ENCODE assay signal across 12 cellular contexts in the genomic region with DNA sequence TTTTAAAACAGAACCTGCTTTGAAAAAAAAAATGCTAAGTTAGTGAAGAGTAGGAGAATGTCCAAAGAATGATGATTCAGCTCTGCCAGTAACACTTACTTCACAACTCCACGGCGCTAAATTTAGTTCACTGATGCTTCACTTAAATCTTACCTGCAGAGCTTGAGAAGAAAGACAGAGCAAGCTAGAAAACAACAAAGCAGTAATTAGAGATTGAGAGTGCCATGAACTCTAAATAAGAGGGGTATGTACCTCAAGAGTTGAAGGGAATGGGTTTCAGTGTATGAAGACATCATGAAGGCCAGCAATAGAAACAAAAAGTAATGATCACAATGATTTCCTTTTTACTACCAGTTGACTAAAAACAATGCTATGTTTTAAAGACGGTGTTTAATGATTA. TPM values are rescaled to one million over a fixed set of nuclear protein-coding genes. Genes with fewer than 3 reads are reported as not detected.
DNase-seq lines count a peak whose midpoint lies in the region; ATAC-seq and TF ChIP-seq lines count a peak whose summit lies in the region.
"Had no signal": no experiment of that assay in that cellular context is flagged by ENCODE, and none has a peak within 500 bp of the region (broad histone marks: within the 10 kb centered on the region; RNA-seq: fewer than 3 reads in every experiment).

No MANE protein-coding gene starts in this region.

- H3K36me3 ChIP-seq in ascending aorta (peaks cover 14 to 57% of the 10 kb centered on the region in 2 donors), tibial artery (peaks cover 31 to 71% (median 51%) of the 10 kb centered on the region in 3 donors)

- H3K27ac Mint-ChIP-seq in activated naive CD8-positive, alpha-beta T cell, result peak overlapping the region; percentile 28
- H3K27ac Mint-ChIP-seq in activated naive CD8-positive, alpha-beta T cell treated with anti-CD3 and anti-CD28 coated beads for 36 hours, result no peak overlapping the region
- H3K27ac Mint-ChIP-seq in stimulated activated naive B cell treated with anti-CD40 and anti-IgM and Interleukin-4, amounts not matched to agents 10 μg/mL and 1 μg/mL and 100 μg/mL, for 72 hours, result no peak overlapping the region

- H3K4me1 ChIP-seq in ascending aorta (peaks cover 3 to 10% of the 10 kb centered on the region in 2 donors), tibial artery (peaks cover 0 to 27% (median 10%) of the 10 kb centered on the region in 4 donors)
- H3K4me1 ChIP-seq: HAP-1 had no signal

- no peak for TF ChIP-seq CTCF in ascending aorta (IDR thresholded peaks at IDR 0.05)
- no peak for TF ChIP-seq CTCF in tibial artery (IDR thresholded peaks at IDR 0.05)

- H3K4me1 Mint-ChIP-seq in activated naive CD8-positive, alpha-beta T cell (ENCODE audit: low read depth), result peaks cover 4% of the 10 kb centered on the region
- peaks cover 5% of the 10 kb centered on the region for H3K4me1 Mint-ChIP-seq in activated naive CD8-positive, alpha-beta T cell treated with anti-CD3 and anti-CD28 coated beads for 36 hours
- H3K4me1 Mint-ChIP-seq in stimulated activated naive B cell treated with anti-CD40 and anti-IgM and Interleukin-4, amounts not matched to agents 10 μg/mL and 1 μg/mL and 100 μg/mL, for 72 hours, result peaks cover 1 to 5% of the 10 kb centered on the region in 2 donors

- DNase-seq in activated naive CD8-positive, alpha-beta T cell treated with anti-CD3 and anti-CD28 coated beads for 36 hours, result no peak
- DNase-seq in ascending aorta (ENCODE audit: low spot score in 2 of 2), result no peak
- DNase-seq in tibial artery, result no peak
- DNase-seq in stimulated activated naive B cell treated with anti-CD40 and anti-IgM and Interleukin-4, amounts not matched to agents 10 μg/mL and 1 μg/mL and 100 μg/mL, for 72 hours, result no peak
- no peak for DNase-seq in effector CD4-positive, alpha-beta T cell
- DNase-seq: activated CD4-positive, CD25-positive, alpha-beta regulatory T cell treated with anti-CD3 and anti-CD28 coated beads, Interleukin-2, amount 50 U/mL, for 72 hours; NCI-H2227 treated with DMSO at 0.1 percent for 48 hours had no signal

- H3K36me3 Mint-ChIP-seq in activated naive CD8-positive, alpha-beta T cell, result peaks cover 13% of the 10 kb centered on the region
- H3K36me3 Mint-ChIP-seq in activated naive CD8-positive, alpha-beta T cell treated with anti-CD3 and anti-CD28 coated beads for 36 hours, result peaks cover 32% of the 10 kb centered on the region
- H3K36me3 Mint-ChIP-seq in stimulated activated naive B cell treated with anti-CD40 and anti-IgM and Interleukin-4, amounts not matched to agents 10 μg/mL and 1 μg/mL and 100 μg/mL, for 72 hours, result peaks cover 45 to 54% of the 10 kb centered on the region in 2 donors

- H3K4me3 Mint-ChIP-seq in activated naive CD8-positive, alpha-beta T cell, result no peak overlapping the region
- H3K4me3 Mint-ChIP-seq in activated naive CD8-positive, alpha-beta T cell treated with anti-CD3 and anti-CD28 coated beads for 36 hours, result no peak overlapping the region
- no peak overlapping the region for H3K4me3 Mint-ChIP-seq in stimulated activated naive B cell treated with anti-CD40 and anti-IgM and Interleukin-4, amounts not matched to agents 10 μg/mL and 1 μg/mL and 100 μg/mL, for 72 hours

- no peaks in the 10 kb centered on the region for H3K27me3 Mint-ChIP-seq in activated naive CD8-positive, alpha-beta T cell
- H3K27me3 Mint-ChIP-seq in activated naive CD8-positive, alpha-beta T cell treated with anti-CD3 and anti-CD28 coated beads for 36 hours, result no peaks in the 10 kb centered on the region
- H3K27me3 Mint-ChIP-seq in stimulated activated naive B cell treated with anti-CD40 and anti-IgM and Interleukin-4, amounts not matched to agents 10 μg/mL and 1 μg/mL and 100 μg/mL, for 72 hours, result no peaks in the 10 kb centered on the region

- no peaks in the 10 kb centered on the region for H3K9me3 ChIP-seq in ascending aorta
- H3K9me3 ChIP-seq in tibial artery, result no peaks in the 10 kb centered on the region
- H3K9me3 ChIP-seq: BLaER1 treated with 17β-estradiol and CSF1 and Interleukin-3, amounts not matched to agents 10 nM and 100 nM; HAP-1 had no signal

- H3K27me3 ChIP-seq in ascending aorta, result no peaks in the 10 kb centered on the region
- H3K27me3 ChIP-seq in tibial artery, result no peaks in the 10 kb centered on the region
- H3K27me3 ChIP-seq: BLaER1 treated with 17β-estradiol and CSF1 and Interleukin-3, amounts not matched to agents 10 nM and 100 nM had no signal

- H3K27ac ChIP-seq in ascending aorta, result peak overlapping the region; percentile 23 to 78
- peak overlapping the region; percentile 54 to 61 for H3K27ac ChIP-seq in tibial artery
- H3K27ac ChIP-seq: BLaER1 treated with 17β-estradiol and CSF1 and Interleukin-3, amounts not matched to agents 10 nM and 100 nM had no signal

- no peaks in the 10 kb centered on the region for H3K9me3 Mint-ChIP-seq in activated naive CD8-positive, alpha-beta T cell (ENCODE audit: low read depth)
- no peaks in the 10 kb centered on the region for H3K9me3 Mint-ChIP-seq in activated naive CD8-positive, alpha-beta T cell treated with anti-CD3 and anti-CD28 coated beads for 36 hours
- no peaks in the 10 kb centered on the region for H3K9me3 Mint-ChIP-seq in stimulated activated naive B cell treated with anti-CD40 and anti-IgM and Interleukin-4, amounts not matched to agents 10 μg/mL and 1 μg/mL and 100 μg/mL, for 72 hours

- ATAC-seq in HG02970 (IDR thresholded peaks at IDR 0.05; ENCODE audit: low FRiP score, unreplicated experiment) (peak; percentile 72), HG03520 (IDR thresholded peaks at IDR 0.05; ENCODE audit: unreplicated experiment) (no peak)
- no peak for ATAC-seq in stimulated activated naive B cell treated with anti-CD40 and anti-IgM and Interleukin-4, amounts not matched to agents 10 μg/mL and 1 μg/mL and 100 μg/mL, for 72 hours (replicated peaks)

- intact Hi-C loops in ascending aorta (cut with DNase I), result loop anchor here (2.0 kb wide), 1 partner anchor 33 kb away; the partner anchor contains the start of gene EPRS1
- intact Hi-C loops in tibial artery (cut with DNase I; ENCODE audit: low total_unique reads), result no loop called here

- H3K4me3 ChIP-seq in ascending aorta, result no peak overlapping the region
- no peak overlapping the region for H3K4me3 ChIP-seq in tibial artery
- H3K4me3 ChIP-seq: BLaER1 treated with 17β-estradiol and CSF1 and Interleukin-3, amounts not matched to agents 10 nM and 100 nM; HAP-1 had no signal

RNA-seq across cellular contexts. Expression of gene EPRS1, which starts 32.8 kb away (rescaled TPM):
- total RNA-seq in activated naive CD8-positive, alpha-beta T cell treated with anti-CD3 and anti-CD28 coated beads for 36 hours, result 100 to 1,000 TPM; 222 to 237 TPM
- total RNA-seq in ascending aorta, result 16.0 TPM

Comparison
In these comparisons a context has a peak if more than half of its experiments do, and no peak if none do; other contexts are left out.
1. RNA of gene EPRS1, which starts 32.8 kb away (total RNA-seq): 222 to 237 TPM in activated naive CD8-positive, alpha-beta T cell treated with anti-CD3 and anti-CD28 coated beads for 36 hours; 16.0 TPM in ascending aorta (single experiment); every median in the first group is over 10 times any median in the second.